Comparison of ENCODE assay signal across 1 cellular context in genomic region chr1:61724721-61725694, GRCh38.
TF ChIP-seq lines count a peak whose summit lies in the region.

Gene TM2D1, minus strand, starts transcription at chr1:61725141. Its CDS starts 21 bp downstream, at chr1:61725120.

TF ChIP-seq in HEK293, 187 proteins besides CTCF, POLR2A, EP300 and RAD21 (continued from another document and continues in another):
- TF ChIP-seq, protein P1, sequence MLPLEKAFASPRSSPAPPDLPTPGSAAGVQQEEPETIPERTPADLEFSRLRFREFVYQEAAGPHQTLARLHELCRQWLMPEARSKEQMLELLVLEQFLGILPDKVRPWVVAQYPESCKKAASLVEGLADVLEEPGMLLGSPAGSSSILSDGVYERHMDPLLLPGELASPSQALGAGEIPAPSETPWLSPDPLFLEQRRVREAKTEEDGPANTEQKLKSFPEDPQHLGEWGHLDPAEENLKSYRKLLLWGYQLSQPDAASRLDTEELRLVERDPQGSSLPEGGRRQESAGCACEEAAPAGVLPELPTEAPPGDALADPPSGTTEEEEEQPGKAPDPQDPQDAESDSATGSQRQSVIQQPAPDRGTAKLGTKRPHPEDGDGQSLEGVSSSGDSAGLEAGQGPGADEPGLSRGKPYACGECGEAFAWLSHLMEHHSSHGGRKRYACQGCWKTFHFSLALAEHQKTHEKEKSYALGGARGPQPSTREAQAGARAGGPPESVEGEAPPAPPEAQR (tag by site-specific recombination; IDR thresholded peaks at IDR 0.05), result no peak; the same call in 1 of the 2 replicates
- no peak; the same call in 1 of the 2 replicates for TF ChIP-seq KLF10 (tag by site-specific recombination; IDR thresholded peaks at IDR 0.05)
- TF ChIP-seq ZNF335 (tag by site-specific recombination; conservative IDR thresholded peaks at IDR 0.05), result peak; percentile 96
- TF ChIP-seq ZNF146 (tag by site-specific recombination; IDR thresholded peaks at IDR 0.05), result no peak
- no peak for TF ChIP-seq ZNF768 (tag by site-specific recombination; IDR thresholded peaks at IDR 0.05)
- peak; percentile 31 for TF ChIP-seq ZBTB26 (tag by site-specific recombination; optimal IDR thresholded peaks at IDR 0.05)
- TF ChIP-seq ZNF404 (tag by site-specific recombination; IDR thresholded peaks at IDR 0.05), result no peak
- no peak for TF ChIP-seq ZNF670 (tag by site-specific recombination; IDR thresholded peaks at IDR 0.05; ENCODE audit: low read depth)
- TF ChIP-seq PRDM1 (tag by site-specific recombination; IDR thresholded peaks at IDR 0.05), result no peak
- peak; percentile 81; the same call in 1 of the 2 replicates for TF ChIP-seq SP7 (tag by site-specific recombination; IDR thresholded peaks at IDR 0.05)
- no peak for TF ChIP-seq ZNF266 (tag by site-specific recombination; IDR thresholded peaks at IDR 0.05; ENCODE audit: low read depth)
- peak; percentile 54; the same call in 1 of the 2 replicates for TF ChIP-seq ZNF341 (tag by site-specific recombination; IDR thresholded peaks at IDR 0.05; ENCODE audit: low read depth)
- peak; percentile 97 for TF ChIP-seq ZFP69B (tag by site-specific recombination; IDR thresholded peaks at IDR 0.05)
- TF ChIP-seq BCL11B (tag by site-specific recombination; IDR thresholded peaks at IDR 0.05; ENCODE audit: low read depth), result no peak
- no peak for TF ChIP-seq ZNF624 (tag by site-specific recombination; IDR thresholded peaks at IDR 0.05)
- TF ChIP-seq ZNF311 (tag by site-specific recombination; IDR thresholded peaks at IDR 0.05; ENCODE audit: borderline replicate concordance), result no peak
- peak; percentile 86 for TF ChIP-seq ZNF24 (tag by site-specific recombination; IDR thresholded peaks at IDR 0.05)
- TF ChIP-seq ZNF76 (tag by site-specific recombination; IDR thresholded peaks at IDR 0.05; ENCODE audit: borderline replicate concordance, low read depth), result peak; percentile 60; the same call in 1 of the 2 replicates
- TF ChIP-seq ZNF596 (tag by site-specific recombination; IDR thresholded peaks at IDR 0.05), result no peak
- 0 out of 2 replicates have a peak, but pooled peaks have one; percentile 9 for TF ChIP-seq ZBTB7A (tag by site-specific recombination; IDR thresholded peaks at IDR 0.05; ENCODE audit: low read depth)
- TF ChIP-seq ZNF223 (tag by site-specific recombination; IDR thresholded peaks at IDR 0.05), result no peak
- TF ChIP-seq ZBTB20 (tag by site-specific recombination; IDR thresholded peaks at IDR 0.05), result peak; percentile 51; the same call in 1 of the 2 replicates
- TF ChIP-seq, protein P2, sequence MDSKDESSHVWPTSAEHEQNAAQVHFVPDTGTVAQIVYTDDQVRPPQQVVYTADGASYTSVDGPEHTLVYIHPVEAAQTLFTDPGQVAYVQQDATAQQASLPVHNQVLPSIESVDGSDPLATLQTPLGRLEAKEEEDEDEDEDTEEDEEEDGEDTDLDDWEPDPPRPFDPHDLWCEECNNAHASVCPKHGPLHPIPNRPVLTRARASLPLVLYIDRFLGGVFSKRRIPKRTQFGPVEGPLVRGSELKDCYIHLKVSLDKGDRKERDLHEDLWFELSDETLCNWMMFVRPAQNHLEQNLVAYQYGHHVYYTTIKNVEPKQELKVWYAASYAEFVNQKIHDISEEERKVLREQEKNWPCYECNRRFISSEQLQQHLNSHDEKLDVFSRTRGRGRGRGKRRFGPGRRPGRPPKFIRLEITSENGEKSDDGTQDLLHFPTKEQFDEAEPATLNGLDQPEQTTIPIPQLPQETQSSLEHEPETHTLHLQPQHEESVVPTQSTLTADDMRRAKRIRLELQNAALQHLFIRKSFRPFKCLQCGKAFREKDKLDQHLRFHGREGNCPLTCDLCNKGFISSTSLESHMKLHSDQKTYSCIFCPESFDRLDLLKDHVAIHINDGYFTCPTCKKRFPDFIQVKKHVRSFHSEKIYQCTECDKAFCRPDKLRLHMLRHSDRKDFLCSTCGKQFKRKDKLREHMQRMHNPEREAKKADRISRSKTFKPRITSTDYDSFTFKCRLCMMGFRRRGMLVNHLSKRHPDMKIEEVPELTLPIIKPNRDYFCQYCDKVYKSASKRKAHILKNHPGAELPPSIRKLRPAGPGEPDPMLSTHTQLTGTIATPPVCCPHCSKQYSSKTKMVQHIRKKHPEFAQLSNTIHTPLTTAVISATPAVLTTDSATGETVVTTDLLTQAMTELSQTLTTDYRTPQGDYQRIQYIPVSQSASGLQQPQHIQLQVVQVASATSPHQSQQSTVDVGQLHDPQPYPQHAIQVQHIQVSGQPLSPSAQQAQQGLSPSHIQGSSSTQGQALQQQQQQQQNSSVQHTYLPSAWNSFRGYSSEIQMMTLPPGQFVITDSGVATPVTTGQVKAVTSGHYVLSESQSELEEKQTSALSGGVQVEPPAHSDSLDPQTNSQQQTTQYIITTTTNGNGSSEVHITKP (tag by site-specific recombination; IDR thresholded peaks at IDR 0.05), result peak; percentile 96
- TF ChIP-seq ZBTB1 (tag by site-specific recombination; IDR thresholded peaks at IDR 0.05), result no peak
- no peak for TF ChIP-seq ZNF23 (tag by site-specific recombination; IDR thresholded peaks at IDR 0.05; ENCODE audit: borderline replicate concordance)
- TF ChIP-seq ZBTB44 (tag by site-specific recombination; IDR thresholded peaks at IDR 0.05), result no peak
- TF ChIP-seq ZNF211 (tag by site-specific recombination; IDR thresholded peaks at IDR 0.05; ENCODE audit: low read depth), result no peak
- peak; percentile 84; the same call in 1 of the 2 replicates for TF ChIP-seq ZNF660 (tag by site-specific recombination; IDR thresholded peaks at IDR 0.05)
- no peak for TF ChIP-seq MYNN (tag by site-specific recombination; IDR thresholded peaks at IDR 0.05; ENCODE audit: borderline replicate concordance)
- no peak for TF ChIP-seq ZNF26 (tag by site-specific recombination; IDR thresholded peaks at IDR 0.05)
- TF ChIP-seq ZNF184 (tag by site-specific recombination; IDR thresholded peaks at IDR 0.05), result 0 out of 2 replicates have a peak, but pooled peaks have one; percentile 7
- peak; percentile 96 for TF ChIP-seq ZBTB17 (tag by site-specific recombination; IDR thresholded peaks at IDR 0.05)
- no peak for TF ChIP-seq ZNF16 (tag by site-specific recombination; IDR thresholded peaks at IDR 0.05; ENCODE audit: low read depth)
- TF ChIP-seq, protein P3, sequence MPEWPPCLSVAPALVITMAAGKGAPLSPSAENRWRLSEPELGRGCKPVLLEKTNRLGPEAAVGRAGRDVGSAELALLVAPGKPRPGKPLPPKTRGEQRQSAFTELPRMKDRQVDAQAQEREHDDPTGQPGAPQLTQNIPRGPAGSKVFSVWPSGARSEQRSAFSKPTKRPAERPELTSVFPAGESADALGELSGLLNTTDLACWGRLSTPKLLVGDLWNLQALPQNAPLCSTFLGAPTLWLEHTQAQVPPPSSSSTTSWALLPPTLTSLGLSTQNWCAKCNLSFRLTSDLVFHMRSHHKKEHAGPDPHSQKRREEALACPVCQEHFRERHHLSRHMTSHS (tag by site-specific recombination; IDR thresholded peaks at IDR 0.05), result no peak
- no peak for TF ChIP-seq GLI4 (tag by site-specific recombination; IDR thresholded peaks at IDR 0.05)
- peak; percentile 74; the same call in 1 of the 2 replicates for TF ChIP-seq SCRT1 (tag by site-specific recombination; IDR thresholded peaks at IDR 0.05; ENCODE audit: borderline replicate concordance)
- no peak for TF ChIP-seq ZNF112 (tag by site-specific recombination; IDR thresholded peaks at IDR 0.05)
- peak; percentile 98 for TF ChIP-seq ZNF629 (tag by site-specific recombination; IDR thresholded peaks at IDR 0.05)
- TF ChIP-seq ZNF549 (tag by site-specific recombination; IDR thresholded peaks at IDR 0.05), result no peak
- peak; percentile 95 for TF ChIP-seq TRIM28 (IDR thresholded peaks at IDR 0.05; ENCODE audit: borderline replicate concordance, low read length)
- TF ChIP-seq ZNF707 (tag by site-specific recombination; IDR thresholded peaks at IDR 0.05), result no peak
- no peak for TF ChIP-seq ZNF664 (tag by site-specific recombination; IDR thresholded peaks at IDR 0.05)
- no peak for TF ChIP-seq ZNF571 (tag by site-specific recombination; IDR thresholded peaks at IDR 0.05)
- TF ChIP-seq, protein P4, sequence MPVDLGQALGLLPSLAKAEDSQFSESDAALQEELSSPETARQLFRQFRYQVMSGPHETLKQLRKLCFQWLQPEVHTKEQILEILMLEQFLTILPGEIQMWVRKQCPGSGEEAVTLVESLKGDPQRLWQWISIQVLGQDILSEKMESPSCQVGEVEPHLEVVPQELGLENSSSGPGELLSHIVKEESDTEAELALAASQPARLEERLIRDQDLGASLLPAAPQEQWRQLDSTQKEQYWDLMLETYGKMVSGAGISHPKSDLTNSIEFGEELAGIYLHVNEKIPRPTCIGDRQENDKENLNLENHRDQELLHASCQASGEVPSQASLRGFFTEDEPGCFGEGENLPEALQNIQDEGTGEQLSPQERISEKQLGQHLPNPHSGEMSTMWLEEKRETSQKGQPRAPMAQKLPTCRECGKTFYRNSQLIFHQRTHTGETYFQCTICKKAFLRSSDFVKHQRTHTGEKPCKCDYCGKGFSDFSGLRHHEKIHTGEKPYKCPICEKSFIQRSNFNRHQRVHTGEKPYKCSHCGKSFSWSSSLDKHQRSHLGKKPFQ (tag by site-specific recombination; IDR thresholded peaks at IDR 0.05), result no peak
- no peak for TF ChIP-seq ZNF530 (tag by site-specific recombination; IDR thresholded peaks at IDR 0.05; ENCODE audit: low read depth)
- peak; percentile 96 for TF ChIP-seq ZNF394 (tag by site-specific recombination; IDR thresholded peaks at IDR 0.05; ENCODE audit: borderline replicate concordance)
- TF ChIP-seq YY2 (tag by site-specific recombination; IDR thresholded peaks at IDR 0.05), result peak; percentile 94
- peak; percentile 95 for TF ChIP-seq ZBTB8A (tag by site-specific recombination; IDR thresholded peaks at IDR 0.05)
- TF ChIP-seq, protein P5, sequence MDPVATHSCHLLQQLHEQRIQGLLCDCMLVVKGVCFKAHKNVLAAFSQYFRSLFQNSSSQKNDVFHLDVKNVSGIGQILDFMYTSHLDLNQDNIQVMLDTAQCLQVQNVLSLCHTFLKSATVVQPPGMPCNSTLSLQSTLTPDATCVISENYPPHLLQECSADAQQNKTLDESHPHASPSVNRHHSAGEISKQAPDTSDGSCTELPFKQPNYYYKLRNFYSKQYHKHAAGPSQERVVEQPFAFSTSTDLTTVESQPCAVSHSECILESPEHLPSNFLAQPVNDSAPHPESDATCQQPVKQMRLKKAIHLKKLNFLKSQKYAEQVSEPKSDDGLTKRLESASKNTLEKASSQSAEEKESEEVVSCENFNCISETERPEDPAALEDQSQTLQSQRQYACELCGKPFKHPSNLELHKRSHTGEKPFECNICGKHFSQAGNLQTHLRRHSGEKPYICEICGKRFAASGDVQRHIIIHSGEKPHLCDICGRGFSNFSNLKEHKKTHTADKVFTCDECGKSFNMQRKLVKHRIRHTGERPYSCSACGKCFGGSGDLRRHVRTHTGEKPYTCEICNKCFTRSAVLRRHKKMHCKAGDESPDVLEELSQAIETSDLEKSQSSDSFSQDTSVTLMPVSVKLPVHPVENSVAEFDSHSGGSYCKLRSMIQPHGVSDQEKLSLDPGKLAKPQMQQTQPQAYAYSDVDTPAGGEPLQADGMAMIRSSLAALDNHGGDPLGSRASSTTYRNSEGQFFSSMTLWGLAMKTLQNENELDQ (tag by site-specific recombination; IDR thresholded peaks at IDR 0.05; ENCODE audit: low read depth), result no peak
- TF ChIP-seq HOXD13 (CRISPR knock-in tag; IDR thresholded peaks at IDR 0.05; ENCODE audit: borderline replicate concordance), result no peak
- peak; percentile 33; the same call in 1 of the 2 replicates for TF ChIP-seq ZNF639 (tag by site-specific recombination; IDR thresholded peaks at IDR 0.05)
- TF ChIP-seq ZNF677 (tag by site-specific recombination; IDR thresholded peaks at IDR 0.05), result no peak
- no peak for TF ChIP-seq ZNF658 (tag by site-specific recombination; IDR thresholded peaks at IDR 0.05)
- TF ChIP-seq ZNF155 (tag by site-specific recombination; IDR thresholded peaks at IDR 0.05), result no peak
- no peak for TF ChIP-seq ZNF510 (tag by site-specific recombination; IDR thresholded peaks at IDR 0.05; ENCODE audit: insufficient replicate concordance)
- no peak for TF ChIP-seq MZF1 (tag by site-specific recombination; IDR thresholded peaks at IDR 0.05; ENCODE audit: borderline replicate concordance)
- TF ChIP-seq ZNF585B (tag by site-specific recombination; IDR thresholded peaks at IDR 0.05), result no peak
